Comparison of ENCODE assay signal across 8 cellular contexts in genomic region chr19:947707-948533, GRCh38. TPM values are rescaled to one million over a fixed set of nuclear protein-coding genes. Genes with fewer than 3 reads are reported as not detected.
A peak's percentile ranks its signal among the peaks of the same experiment; 100 is the strongest.
DNase-seq lines count a peak whose midpoint lies in the region; ATAC-seq and TF ChIP-seq lines count a peak whose summit lies in the region.

No MANE protein-coding gene starts in this region.

- H3K4me3 ChIP-seq in RWPE2 (ENCODE audit: severe bottlenecking) (no peak overlapping the region), neuronal stem cell (ENCODE audit: low read length in 2 of 2) (no peak overlapping the region)

- no peak overlapping the region for H2AFZ ChIP-seq in neuronal stem cell (ENCODE audit: low read length)

- no peak for TF ChIP-seq CTCF in RWPE2 (IDR thresholded peaks at IDR 0.05; ENCODE audit: poor library complexity, severe bottlenecking)

- H3K18ac ChIP-seq in neuronal stem cell (ENCODE audit: low read length): peak overlapping the region; percentile 27

- no peak overlapping the region for H3K27ac ChIP-seq in RWPE2 (ENCODE audit: poor library complexity, severe bottlenecking)
- no peak overlapping the region for H3K27ac ChIP-seq in neuronal stem cell (replicated peaks; ENCODE audit: low read length)

- H3K36me3 ChIP-seq in RWPE2 (ENCODE audit: low read depth) (no peaks in the 10 kb centered on the region), neuronal stem cell (replicated peaks in 1 of 2; ENCODE audit: control insufficient read depth in 2 of 2, insufficient read depth in 2 of 2, low read length in 2 of 2) (peaks cover 16 to 31% of the 10 kb centered on the region in 2 donors)

- H3K9me3 ChIP-seq in RWPE2 (ENCODE audit: severe bottlenecking) (no peaks in the 10 kb centered on the region), neuronal stem cell (replicated peaks in 1 of 2; ENCODE audit: control insufficient read depth in 2 of 2, insufficient read depth in 1 of 2, low read depth in 1 of 2, low read length in 2 of 2) (peaks cover 0 to 3% of the 10 kb centered on the region in 2 donors)

- H3K9ac ChIP-seq in neuronal stem cell (ENCODE audit: low read depth, low read length, poor library complexity): no peak overlapping the region

- H4K8ac ChIP-seq in neuronal stem cell (ENCODE audit: low read depth, low read length): no peak overlapping the region

- H3K23ac ChIP-seq in neuronal stem cell (ENCODE audit: low read depth, low read length, poor library complexity): no peak overlapping the region

- H2BK15ac ChIP-seq in neuronal stem cell (ENCODE audit: low read length): no peak overlapping the region

- no peak overlapping the region for H3K4me2 ChIP-seq in neuronal stem cell (ENCODE audit: insufficient read depth, low read length, poor library complexity, severe bottlenecking)

- no peaks in the 10 kb centered on the region for H3K27me3 ChIP-seq in RWPE2 (ENCODE audit: insufficient read depth, poor library complexity, severe bottlenecking)
- H3K27me3 ChIP-seq in neuronal stem cell (ENCODE audit: control insufficient read depth in 3 of 3, insufficient read depth in 3 of 3, low read depth in 1 of 3, low read length in 3 of 3): no peaks in the 10 kb centered on the region

- H3K79me1 ChIP-seq in neuronal stem cell (ENCODE audit: low read depth, low read length): peaks cover 33% of the 10 kb centered on the region

- H3K4me1 ChIP-seq in RWPE2 (ENCODE audit: insufficient read depth, poor library complexity, severe bottlenecking): peaks cover 5% of the 10 kb centered on the region
- peaks cover 4 to 6% of the 10 kb centered on the region in 2 donors for H3K4me1 ChIP-seq in neuronal stem cell (ENCODE audit: control insufficient read depth in 2 of 2, insufficient read depth in 1 of 2, low read depth in 1 of 2, low read length in 2 of 2)

- ATAC-seq in GM18868 (IDR thresholded peaks at IDR 0.05; ENCODE audit: unreplicated experiment) (peak; percentile 65), HG02852 (IDR thresholded peaks at IDR 0.05; ENCODE audit: unreplicated experiment) (peak; percentile 64), RWPE2 (ENCODE audit: low read depth) (no peak)

- no peak overlapping the region for H2BK12ac ChIP-seq in neuronal stem cell (ENCODE audit: low read length)

- H3K4ac ChIP-seq in neuronal stem cell (ENCODE audit: low read length): no peak overlapping the region

- H2AK5ac ChIP-seq in neuronal stem cell (ENCODE audit: low read depth, low read length): peak overlapping the region; percentile 70

- no CpG with 5 or more reads among the region's 46 CpGs for WGBS in neuronal stem cell (ENCODE audit: extremely low coverage in 2 of 2, insufficient read length in 2 of 2, insufficient replicate concordance in 1 of 2), 2 donors

- H3K14ac ChIP-seq in neuronal stem cell (ENCODE audit: low read length): no peak overlapping the region

- no peak overlapping the region for H4K91ac ChIP-seq in neuronal stem cell (ENCODE audit: low read depth, low read length, poor library complexity)

- DNase-seq in RWPE2 (ENCODE audit: low spot score) (peak; percentile 45), neuronal stem cell (ENCODE audit: low spot score) (no peak), NCI-H1105 treated with DMSO at 0.1 percent for 48 hours (lab: John Stamatoyannopoulos, UW) (no peak), NCI-H1694 (lab: John Stamatoyannopoulos, UW) (no peak)
- DNase-seq in activated CD4-positive, alpha-beta T cell treated with anti-CD3 and anti-CD28 coated beads for 4 hours: no peak
- no peak for DNase-seq in activated CD4-positive, alpha-beta T cell treated with anti-CD3 and anti-CD28 coated beads, Interleukin-2, amount 50 U/mL, for 1 hour

- no peak overlapping the region for H2BK120ac ChIP-seq in neuronal stem cell (ENCODE audit: low read depth, low read length)

- no peak overlapping the region for H2BK5ac ChIP-seq in neuronal stem cell (ENCODE audit: low read length)

RNA-seq across cellular contexts. Expression of gene ARID3A, which starts 22.1 kb away (rescaled TPM):
- 61.6 TPM for polyA plus RNA-seq in neuronal stem cell (2013, experiment 1 of 2)
- polyA plus RNA-seq in neuronal stem cell (2013, experiment 2 of 2): 65.4 TPM

RNA-seq across cellular contexts. Expression of gene KISS1R, which starts 30.8 kb away (rescaled TPM):
- polyA plus RNA-seq in neuronal stem cell (2013, experiment 1 of 2): 0.29 TPM
- 0.39 TPM for polyA plus RNA-seq in neuronal stem cell (2013, experiment 2 of 2)

RNA-seq across cellular contexts. Expression of gene R3HDM4, which starts 34.9 kb away (rescaled TPM):
- polyA plus RNA-seq in neuronal stem cell (2013, experiment 1 of 2): 52.8 TPM
- polyA plus RNA-seq in neuronal stem cell (2013, experiment 2 of 2): 52.4 TPM

RNA-seq across cellular contexts. Expression of gene WDR18, which starts 36.2 kb away (rescaled TPM):
- polyA plus RNA-seq in neuronal stem cell (2013, experiment 1 of 2): 42.0 TPM
- 41.4 TPM for polyA plus RNA-seq in neuronal stem cell (2013, experiment 2 of 2)

RNA-seq across cellular contexts. Expression of gene GRIN3B, which starts 52.3 kb away (rescaled TPM):
- 4.2 TPM for polyA plus RNA-seq in neuronal stem cell (2013, experiment 1 of 2)
- polyA plus RNA-seq in neuronal stem cell (2013, experiment 2 of 2): 3.9 TPM
